In genomic region chr1:246629976-246630375, GRCh38 we compare ENCODE assay signal across 16 cellular contexts.
DNase-seq lines count a peak whose midpoint lies in the region; ATAC-seq and TF ChIP-seq lines count a peak whose summit lies in the region.
"Had no signal": no experiment of that assay in that cellular context is flagged by ENCODE, and none has a peak within 500 bp of the region (broad histone marks: within the 10 kb centered on the region; RNA-seq: fewer than 3 reads in every experiment).

No MANE protein-coding gene starts in this region.

- intact Hi-C loops in esophagus muscularis mucosa (cut with DNase I) = no loop called here
- intact Hi-C loops in PC-3 (cut with micrococcal nuclease) = no loop called here

- H3K18ac ChIP-seq in H9 (ENCODE audit: insufficient read length, low read depth, low read length) = no peak overlapping the region

- H3K23me2 ChIP-seq in H9 (ENCODE audit: insufficient read length, low read depth, low read length, poor library complexity, severe bottlenecking) = no peaks in the 10 kb centered on the region

- peak overlapping the region; percentile 15 to 58 (median 48) for H3K27ac ChIP-seq in esophagus muscularis mucosa (replicated peaks in 1 of 4)
- H3K27ac ChIP-seq in H9 (ENCODE audit: insufficient read length, low read depth, low read length) = no peak overlapping the region
- no peak overlapping the region for H3K27ac ChIP-seq in PC-3 (ENCODE audit: low read length)
- H3K27ac ChIP-seq: thoracic aorta, VCaP had no signal

- no peak overlapping the region for H4K91ac ChIP-seq in H9 (ENCODE audit: insufficient read length, low read depth, low read length)

- H3K4me3 Mint-ChIP-seq in H9 = no peak overlapping the region

- no peak for TF ChIP-seq CTCF in esophagus muscularis mucosa (IDR thresholded peaks at IDR 0.05)
- no peak for TF ChIP-seq CTCF in H9 (conservative IDR thresholded peaks at IDR 0.05)
- no peak for TF ChIP-seq CTCF in PC-3 (conservative IDR thresholded peaks at IDR 0.05; ENCODE audit: low read depth, low read length)

- TF ChIP-seq EP300 in esophagus muscularis mucosa (IDR thresholded peaks at IDR 0.05) = no peak

- peaks cover 5 to 55% (median 37%) of the 10 kb centered on the region in 4 donors for H3K4me1 ChIP-seq in esophagus muscularis mucosa
- no peaks in the 10 kb centered on the region for H3K4me1 ChIP-seq in H9 (ENCODE audit: insufficient read depth, low read length)
- no peaks in the 10 kb centered on the region for H3K4me1 ChIP-seq in PC-3 (ENCODE audit: insufficient read depth, low read length)

- H3K27me3 ChIP-seq in esophagus muscularis mucosa (no peaks in the 10 kb centered on the region), H9 (ENCODE audit: insufficient read depth, low read length) (no peaks in the 10 kb centered on the region), PC-3 (ENCODE audit: low read length) (no peaks in the 10 kb centered on the region)

- H3K14ac ChIP-seq in H9 (ENCODE audit: insufficient read depth, low read length) = no peak overlapping the region

- no peak overlapping the region for H2BK120ac ChIP-seq in H9 (ENCODE audit: low read depth, low read length, poor library complexity, severe bottlenecking)

- no peak for TF ChIP-seq POLR2A in esophagus muscularis mucosa (IDR thresholded peaks at IDR 0.05; ENCODE audit: low read depth)

- no peaks in the 10 kb centered on the region for H3K9me2 ChIP-seq in PC-3 (replicated peaks; ENCODE audit: low read length)

- H3K79me1 ChIP-seq in H9 (ENCODE audit: insufficient read depth, low read depth, low read length, poor library complexity, severe bottlenecking) = no peaks in the 10 kb centered on the region

- peak; percentile 44 for ATAC-seq in GM18909 (IDR thresholded peaks at IDR 0.05; ENCODE audit: poor library complexity, unreplicated experiment)
- ATAC-seq in GM21717 (IDR thresholded peaks at IDR 0.05; ENCODE audit: unreplicated experiment) = peak; percentile 38
- ATAC-seq in HG02981 (IDR thresholded peaks at IDR 0.05; ENCODE audit: unreplicated experiment) = peak; percentile 60
- no peak for ATAC-seq in PC-3
- ATAC-seq: sciatic nerve had no signal

- no peak overlapping the region for H2BK15ac ChIP-seq in H9 (ENCODE audit: low read depth, low read length)

- DNase-seq in esophagus muscularis mucosa (ENCODE audit: extremely low spot score) (no peak), NOMO-1 treated with dmso at 0.1 percent for 144 hours (lab: John Stamatoyannopoulos, UW; ENCODE audit: unreplicated experiment) (no peak), anterior cingulate cortex (lab: John Stamatoyannopoulos, UW) (no peak), H9 (no peak), PC-3 (no peak)
- DNase-seq: left cardiac atrium; NCI-H1436; NCI-H226; Right ventricle myocardium superior; stimulated activated CD4-positive, alpha-beta T cell treated with anti-CD3 and anti-CD28 coated beads, Interleukin-2, amount 100 ng/mL, for 24 hours had no signal

- H3K27ac Mint-ChIP-seq in H9 = peak overlapping the region in 1 of 3 experiments; percentile 76; a peak in 1 of 7 replicates

- H4K20me1 ChIP-seq in H9 (ENCODE audit: control insufficient read depth, insufficient read depth, insufficient read length) (no peaks in the 10 kb centered on the region), PC-3 (ENCODE audit: low read length) (no peaks in the 10 kb centered on the region)

- CTCF ChIA-PET in PC-3 (lab: Charles Lee) = no interaction called here

- H3K9me3 Mint-ChIP-seq in H9 = no peaks in the 10 kb centered on the region

- POLR2A ChIA-PET in PC-3 (lab: Charles Lee; ENCODE audit: unreplicated experiment) = no interaction called here

- no peak overlapping the region for H3K4ac ChIP-seq in H9 (ENCODE audit: low read depth, low read length)

- H3K79me2 ChIP-seq in H9 (ENCODE audit: insufficient read depth, low read length) (no peaks in the 10 kb centered on the region), PC-3 (ENCODE audit: low read length) (no peaks in the 10 kb centered on the region)

- no peak overlapping the region for H2BK5ac ChIP-seq in H9 (ENCODE audit: insufficient read length, low read length)

- H2AFZ ChIP-seq in H9 (ENCODE audit: low read length) = no peak overlapping the region
- no peak overlapping the region for H2AFZ ChIP-seq in PC-3 (ENCODE audit: low read length)

- H4K5ac ChIP-seq in H9 (ENCODE audit: insufficient read length, low read depth, low read length) = no peak overlapping the region

- H3K36me3 Mint-ChIP-seq in H9 (ENCODE audit: insufficient read depth in 1 of 3, low read depth in 3 of 3) = peaks cover 3 to 8% (median 7%) of the 10 kb centered on the region in 3 experiments; a peak in 5 of 7 replicates

- H2AK5ac ChIP-seq in H9 (ENCODE audit: insufficient read length, low read length) = no peak overlapping the region

- WGBS in esophagus muscularis mucosa = 91% methylated on average over 5 of the region's 5 CpGs
- no CpG with 5 or more reads among the region's 5 CpGs for WGBS in H9 (ENCODE audit: extremely low coverage, insufficient read length, low lambda C conversion rate)

- H3K4me2 ChIP-seq in H9 (ENCODE audit: insufficient read depth, insufficient read length, low read length) (no peak overlapping the region), PC-3 (ENCODE audit: low read length) (no peak overlapping the region)

- H3K9ac ChIP-seq in H9 (ENCODE audit: extremely low read depth, insufficient read length, low read length) = no peak overlapping the region
- H3K9ac ChIP-seq in PC-3 (ENCODE audit: low read length) = no peak overlapping the region

- H4K8ac ChIP-seq in H9 (replicated peaks; ENCODE audit: insufficient read length, low read depth, low read length) = no peak overlapping the region

- no peak overlapping the region for H2BK12ac ChIP-seq in H9 (ENCODE audit: insufficient read length, low read depth, low read length)

- BruUV-seq in PC-3 (replicated peaks; lab: Mats Ljungman, UMichigan) = no TSS peak

- H3F3A ChIP-seq in PC-3 (ENCODE audit: low read length, unreplicated experiment) = no peaks in the 10 kb centered on the region

- no peak overlapping the region for H2BK20ac ChIP-seq in H9 (ENCODE audit: low read depth, low read length, poor library complexity, severe bottlenecking)

- no peaks in the 10 kb centered on the region for H3K27me3 Mint-ChIP-seq in H9 (ENCODE audit: low read depth)

- H3K4me1 Mint-ChIP-seq in H9 = no peaks in the 10 kb centered on the region

- no peak overlapping the region for H3K4me3 ChIP-seq in esophagus muscularis mucosa
- no peak overlapping the region for H3K4me3 ChIP-seq in PC-3 (ENCODE audit: low read length)
- H3K4me3 ChIP-seq: thoracic aorta had no signal

- H3T11ph ChIP-seq in H9 (ENCODE audit: low read length) = no peak overlapping the region

- H3K36me3 ChIP-seq in esophagus muscularis mucosa = peaks cover 10 to 66% (median 20%) of the 10 kb centered on the region in 4 donors
- 0 out of 2 replicates have a peak, but pooled peaks cover 6% of the 10 kb centered on the region for H3K36me3 ChIP-seq in PC-3 (ENCODE audit: low read depth, low read length)

- no peak overlapping the region for H3K56ac ChIP-seq in H9 (ENCODE audit: insufficient read length, low read depth, low read length)

- no peak overlapping the region for H3K23ac ChIP-seq in H9 (ENCODE audit: insufficient read length, low read depth, low read length)

- H3K9me3 ChIP-seq in esophagus muscularis mucosa = no peaks in the 10 kb centered on the region
- H3K9me3 ChIP-seq in H9 (ENCODE audit: control insufficient read depth, low read depth, low read length) = no peaks in the 10 kb centered on the region
- no peaks in the 10 kb centered on the region for H3K9me3 ChIP-seq in PC-3 (ENCODE audit: low read length)
- H3K9me3 ChIP-seq: thoracic aorta had no signal

Comparison
In these comparisons a context has a peak if more than half of its experiments do, and no peak if none do; other contexts are left out.
1. H3K27ac ChIP-seq: peak in esophagus muscularis mucosa (4 of 4); none in H9 (single experiment) and PC-3 (single experiment).